Comparison of ENCODE assay signal across 28 cellular contexts in genomic region chr6:110054664-110055386, GRCh38.
"Had no signal": no experiment of that assay in that cellular context is flagged by ENCODE, and none has a peak within 500 bp of the region (broad histone marks: within the 10 kb centered on the region; RNA-seq: fewer than 3 reads in every experiment).

No MANE protein-coding gene starts in this region.

- H3K27ac ChIP-seq: epithelial cell of prostate, left ventricle myocardium inferior, neural progenitor cell, sigmoid colon, testis, transverse colon, uterus had no signal

- H3K27me3 Mint-ChIP-seq: activated naive CD4-positive, alpha-beta T cell treated with anti-CD3 and anti-CD28 coated beads, Interleukin-2, amount 50 U/mL, for 24 hours had no signal

- H3K4me3 Mint-ChIP-seq: activated CD4-positive, alpha-beta T cell treated with anti-CD3 and anti-CD28 coated beads for 36 hours; activated CD8-positive, alpha-beta memory T cell treated with anti-CD3 and anti-CD28 coated beads, Interleukin-2, amount 10 ng/mL, durations not matched to agents 7 days and 5 days; activated CD8-positive, alpha-beta T cell treated with anti-CD3 and anti-CD28 coated beads, Interleukin-2, amount 10 ng/mL, durations not matched to agents 7 days and 5 days; activated naive CD4-positive, alpha-beta T cell treated with anti-CD3 and anti-CD28 coated beads, Interleukin-2, amount 50 U/mL, for 24 hours; activated naive CD8-positive, alpha-beta T cell treated with anti-CD3 and anti-CD28 coated beads, Interleukin-2, amount 50 U/mL, for 24 hours; dendritic cell treated with granulocyte-macrophage colony-stimulating factor and Interleukin-4, amounts not matched to agents 40 ng/mL and 50 ng/mL, for 4 days; natural killer cell; neural progenitor cell; T-helper 2 cell treated with Interferon-gamma antibody and Interleukin-4, amounts not matched to agents 5 μg/mL and 100 μg/mL, for 36 hours had no signal

- H3K4me2 ChIP-seq: neural progenitor cell had no signal

- FAIRE-seq: frontal cortex, islet of Langerhans, small intestine had no signal

- H3K4me1 Mint-ChIP-seq: activated CD4-positive, alpha-beta T cell treated with anti-CD3 and anti-CD28 coated beads for 36 hours; activated CD8-positive, alpha-beta memory T cell treated with anti-CD3 and anti-CD28 coated beads, Interleukin-2, amount 10 ng/mL, durations not matched to agents 7 days and 5 days; activated naive CD4-positive, alpha-beta T cell treated with anti-CD3 and anti-CD28 coated beads, Interleukin-2, amount 50 U/mL, for 24 hours; activated naive CD8-positive, alpha-beta T cell treated with anti-CD3 and anti-CD28 coated beads, Interleukin-2, amount 50 U/mL, for 24 hours had no signal

- H3K4me3 ChIP-seq: left ventricle myocardium inferior, lung, neural progenitor cell, sigmoid colon, testis, transverse colon, uterus had no signal

- H3K27me3 ChIP-seq: neural progenitor cell, sigmoid colon, testis, uterus had no signal

- ATAC-seq: activated CD4-positive, alpha-beta T cell treated with anti-CD3 and anti-CD28 coated beads for 36 hours; activated CD8-positive, alpha-beta memory T cell treated with anti-CD3 and anti-CD28 coated beads, Interleukin-2, amount 10 ng/mL, durations not matched to agents 7 days and 5 days; activated CD8-positive, alpha-beta T cell treated with anti-CD3 and anti-CD28 coated beads, Interleukin-2, amount 10 ng/mL, durations not matched to agents 7 days and 5 days; activated naive CD8-positive, alpha-beta T cell treated with anti-CD3 and anti-CD28 coated beads, Interleukin-2, amount 50 U/mL, for 24 hours; natural killer cell had no signal

- H3K4me1 ChIP-seq: left ventricle myocardium inferior, sigmoid colon, testis, transverse colon, uterus had no signal

- H3K9me3 Mint-ChIP-seq: activated naive CD4-positive, alpha-beta T cell treated with anti-CD3 and anti-CD28 coated beads, Interleukin-2, amount 50 U/mL, for 24 hours; activated naive CD8-positive, alpha-beta T cell treated with anti-CD3 and anti-CD28 coated beads, Interleukin-2, amount 50 U/mL, for 24 hours; activated T-helper 2 cell treated with anti-CD3 and anti-CD28 coated beads, Interferon-gamma antibody, Interleukin-2, Interleukin-4, amounts not matched to agents 10 μg/mL and 5 μg/mL and 100 μg/mL, durations not matched to agents 14 hours and 24 hours and 36 hours; dendritic cell treated with granulocyte-macrophage colony-stimulating factor and Interleukin-4, amounts not matched to agents 40 ng/mL and 50 ng/mL, for 4 days; natural killer cell; neural progenitor cell; T-helper 2 cell treated with Interferon-gamma antibody and Interleukin-4, amounts not matched to agents 5 μg/mL and 100 μg/mL, for 36 hours had no signal

- H3K36me3 ChIP-seq: left ventricle myocardium inferior, neural progenitor cell, sigmoid colon, transverse colon, uterus had no signal

- H3K9ac ChIP-seq: neural progenitor cell had no signal

- H3K9me3 ChIP-seq: left ventricle myocardium inferior, sigmoid colon, testis, transverse colon, uterus had no signal

- H3K36me3 Mint-ChIP-seq: activated CD8-positive, alpha-beta memory T cell treated with anti-CD3 and anti-CD28 coated beads, Interleukin-2, amount 10 ng/mL, durations not matched to agents 7 days and 5 days; activated naive CD4-positive, alpha-beta T cell treated with anti-CD3 and anti-CD28 coated beads, Interleukin-2, amount 50 U/mL, for 24 hours; natural killer cell; neural progenitor cell had no signal

- H3K27ac Mint-ChIP-seq: activated CD4-positive, alpha-beta T cell treated with anti-CD3 and anti-CD28 coated beads for 36 hours; activated CD8-positive, alpha-beta memory T cell treated with anti-CD3 and anti-CD28 coated beads, Interleukin-2, amount 10 ng/mL, durations not matched to agents 7 days and 5 days; activated CD8-positive, alpha-beta T cell treated with anti-CD3 and anti-CD28 coated beads, Interleukin-2, amount 10 ng/mL, durations not matched to agents 7 days and 5 days; activated naive CD4-positive, alpha-beta T cell treated with anti-CD3 and anti-CD28 coated beads, Interleukin-2, amount 50 U/mL, for 24 hours; activated naive CD8-positive, alpha-beta T cell treated with anti-CD3 and anti-CD28 coated beads, Interleukin-2, amount 50 U/mL, for 24 hours; activated T-helper 2 cell treated with anti-CD3 and anti-CD28 coated beads, Interferon-gamma antibody, Interleukin-2, Interleukin-4, amounts not matched to agents 10 μg/mL and 5 μg/mL and 100 μg/mL, durations not matched to agents 14 hours and 24 hours and 36 hours; dendritic cell treated with granulocyte-macrophage colony-stimulating factor and Interleukin-4, amounts not matched to agents 40 ng/mL and 50 ng/mL, for 4 days; natural killer cell; neural progenitor cell; T-helper 2 cell treated with Interferon-gamma antibody and Interleukin-4, amounts not matched to agents 5 μg/mL and 100 μg/mL, for 36 hours had no signal

- DNase-seq: activated CD4-positive, alpha-beta T cell treated with anti-CD3 and anti-CD28 coated beads for 36 hours; activated CD4-positive, CD25-positive, alpha-beta regulatory T cell; activated CD8-positive, alpha-beta memory T cell treated with anti-CD3 and anti-CD28 coated beads, Interleukin-2, amount 10 ng/mL, durations not matched to agents 7 days and 5 days; activated CD8-positive, alpha-beta T cell treated with anti-CD3 and anti-CD28 coated beads, Interleukin-2, amount 10 ng/mL, durations not matched to agents 7 days and 5 days; activated naive CD8-positive, alpha-beta T cell treated with anti-CD3 and anti-CD28 coated beads, Interleukin-2, amount 50 U/mL, for 24 hours; activated T-cell treated with anti-CD3 and anti-CD28 coated beads, Interleukin-2, amount 50 U/mL, for 48 hours; amygdala; caudate nucleus; left ventricle myocardium inferior; natural killer cell; posterior cingulate gyrus; sigmoid colon; stimulated activated CD4-positive, alpha-beta T cell treated with anti-CD3 and anti-CD28 coated beads, Interleukin-4, amount 100 ng/mL, for 4 hours; stimulated activated CD8-positive, alpha-beta memory T cell treated with anti-CD3 and anti-CD28 coated beads, Interleukin-4, amount 100 ng/mL, for 48 hours; stimulated activated naive CD4-positive, alpha-beta T cell; testis; transverse colon; uterus had no signal
